In the genomic region with DNA sequence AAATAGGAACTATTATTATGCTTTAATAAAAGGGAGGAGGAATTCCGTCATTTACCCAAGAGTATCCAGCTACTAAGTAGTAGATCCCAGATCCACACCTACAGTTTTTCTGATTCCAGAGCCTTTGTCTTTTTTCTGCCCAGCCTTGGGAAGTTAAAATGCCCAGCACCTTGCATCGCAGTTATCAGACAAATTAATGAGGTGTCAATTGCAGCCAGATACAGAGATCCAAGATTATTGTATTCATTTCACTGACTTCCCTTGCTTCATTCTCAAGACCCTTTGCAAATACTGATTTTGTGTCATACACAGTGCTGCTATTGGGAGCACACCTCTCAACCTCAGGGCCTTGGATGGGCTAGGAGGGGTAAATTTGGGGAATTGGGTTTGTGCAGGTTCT, we compare ENCODE assay signal across 13 cellular contexts. TPM values are rescaled to one million over a fixed set of nuclear protein-coding genes. Genes with fewer than 3 reads are reported as not detected.
DNase-seq lines count a peak whose midpoint lies in the region; ATAC-seq and TF ChIP-seq lines count a peak whose summit lies in the region.
"Had no signal": no experiment of that assay in that cellular context is flagged by ENCODE, and none has a peak within 500 bp of the region (broad histone marks: within the 10 kb centered on the region; RNA-seq: fewer than 3 reads in every experiment).

No MANE protein-coding gene starts in this region.

- H3K4me3 Mint-ChIP-seq in T-cell (peak overlapping the region; percentile 95 to 98 (median 97)), endodermal cell (peak overlapping the region; percentile 60)

- peaks cover under 1% of the 10 kb centered on the region for H3K36me3 Mint-ChIP-seq in T-cell
- H3K36me3 Mint-ChIP-seq in endodermal cell (ENCODE audit: low read depth): no peaks in the 10 kb centered on the region

- H3K4me1 Mint-ChIP-seq in T-cell (peaks cover 36 to 52% (median 50%) of the 10 kb centered on the region in 3 donors), endodermal cell (peaks cover 6% of the 10 kb centered on the region)

- CTCF ChIA-PET in T-cell (lab: Charles Lee): interaction anchor here (0.7 to 1.4 kb wide), 11 partner anchors 8 to 1116 kb away, joined by 3 to 6 read pairs (median 5); no protein-coding TSS in a partner anchor

- WGBS in endodermal cell (ENCODE audit: insufficient coverage in 1 of 2, insufficient read length in 1 of 2), 2 experiments: 49% methylated on average over 2 of the region's 2 CpGs; no CpG with 5 or more reads in 1 of the 2 experiments

- POLR2A ChIA-PET in T-cell (lab: Charles Lee): no interaction called here

- H3K27me3 ChIP-seq in GM06990 (replicated peaks; ENCODE audit: control insufficient read depth, insufficient read depth, low read length) (no peaks in the 10 kb centered on the region), endodermal cell (ENCODE audit: control insufficient read depth, insufficient read depth, low read length, poor library complexity, severe bottlenecking) (no peaks in the 10 kb centered on the region), parathyroid adenoma (ENCODE audit: control insufficient read depth, insufficient read depth, low read length) (no peaks in the 10 kb centered on the region)
- H3K27me3 ChIP-seq: body of pancreas, MG63, tibial artery had no signal

- no peak overlapping the region for H3K9ac ChIP-seq in endodermal cell (ENCODE audit: extremely low read depth, low read length, poor library complexity, severe bottlenecking)
- no peak overlapping the region for H3K9ac ChIP-seq in parathyroid adenoma

- ATAC-seq in T-cell (replicated peaks in 1 of 4): no peak

- H3K4me3 ChIP-seq in GM06990 (replicated peaks; ENCODE audit: low read depth, low read length): peak overlapping the region; percentile 85
- H3K4me3 ChIP-seq in endodermal cell (ENCODE audit: low read length): peak overlapping the region; percentile 85
- H3K4me3 ChIP-seq in parathyroid adenoma (ENCODE audit: low read depth, low read length): peak overlapping the region; percentile 87

- no peaks in the 10 kb centered on the region for H3K9me3 ChIP-seq in endodermal cell (ENCODE audit: control insufficient read depth, low read length)
- H3K9me3 ChIP-seq in parathyroid adenoma (ENCODE audit: control insufficient read depth, low read length): no peaks in the 10 kb centered on the region
- H3K9me3 ChIP-seq: body of pancreas, MG63, SJSA1, tibial artery had no signal

- DNase-seq in GM06990 (ENCODE audit: extremely low read depth, insufficient read length): no peak
- no peak for DNase-seq in T-cell
- peak; percentile 56 for DNase-seq in endodermal cell
- DNase-seq in cerebellum (ENCODE audit: low spot score): no peak
- DNase-seq in HT-29 (ENCODE audit: low spot score): no peak
- DNase-seq in germinal center (ENCODE audit: low spot score): no peak
- DNase-seq in SIG-M5 (lab: John Stamatoyannopoulos, UW): no peak
- DNase-seq: body of pancreas, MG63, NCI-H446 treated with DMSO at 0.1 percent for 48 hours, tibial artery had no signal

- no peaks in the 10 kb centered on the region for H3K79me2 ChIP-seq in parathyroid adenoma

- H2AFZ ChIP-seq in parathyroid adenoma: peak overlapping the region; percentile 94

- peak overlapping the region; percentile 91 for H3K4me2 ChIP-seq in parathyroid adenoma (ENCODE audit: low read length)

- H3K9me3 Mint-ChIP-seq in T-cell: no peaks in the 10 kb centered on the region
- H3K9me3 Mint-ChIP-seq in endodermal cell: no peaks in the 10 kb centered on the region

- H3K36me3 ChIP-seq in GM06990 (ENCODE audit: control insufficient read depth, insufficient read depth, low read length) (no peaks in the 10 kb centered on the region), endodermal cell (ENCODE audit: control insufficient read depth, insufficient read depth, low read length) (no peaks in the 10 kb centered on the region), parathyroid adenoma (ENCODE audit: control insufficient read depth, insufficient read depth, low read length) (no peaks in the 10 kb centered on the region)
- H3K36me3 ChIP-seq: MG63, SJSA1, tibial artery had no signal

- H3K27ac Mint-ChIP-seq in T-cell (peak overlapping the region; percentile 94 to 98), endodermal cell (no peak overlapping the region)

- H3K27me3 Mint-ChIP-seq in T-cell (no peaks in the 10 kb centered on the region), endodermal cell (ENCODE audit: insufficient read depth) (peaks cover 7% of the 10 kb centered on the region)

- no peak overlapping the region for H3K27ac ChIP-seq in endodermal cell (ENCODE audit: low read depth, low read length)
- no peak overlapping the region for H3K27ac ChIP-seq in parathyroid adenoma
- H3K27ac ChIP-seq: SJSA1 had no signal

- no peak for TF ChIP-seq CTCF in GM06990 (IDR thresholded peaks at IDR 0.05; ENCODE audit: insufficient read depth, low read length, poor library complexity, severe bottlenecking)
- TF ChIP-seq CTCF in endodermal cell (conservative IDR thresholded peaks at IDR 0.05): no peak
- no peak for TF ChIP-seq CTCF in parathyroid adenoma (IDR thresholded peaks at IDR 0.05)

- H3K4me1 ChIP-seq in endodermal cell (ENCODE audit: control insufficient read depth, insufficient read depth, low read length) (no peaks in the 10 kb centered on the region), parathyroid adenoma (no peaks in the 10 kb centered on the region)

RNA-seq across cellular contexts. Expression of a gene that starts 1.1 kb away (rescaled TPM):
- total RNA-seq in T-cell: 10 to 100 TPM in 3 of 5 donors, 1 to 10 TPM in 2; 4.8 to 12.5 (median 10.1) TPM
- total RNA-seq in endodermal cell: 1 to 10 TPM; 2.2 to 2.4 TPM
- polyA plus RNA-seq in endodermal cell (2013, experiment 1 of 2): 0.50 TPM
- polyA plus RNA-seq in endodermal cell (2013, experiment 2 of 2): 0.50 TPM
- 0.09 TPM for total RNA-seq in cerebellum
- total RNA-seq in HT-29 (2014; rRNA removed; shearing (Covaris generic)): 0.05 TPM in 1 of 2 replicates, not detected in the other
- total RNA-seq: SJSA1 had no signal

RNA-seq across cellular contexts. Expression of a gene that starts 45.4 kb away (rescaled TPM):
- total RNA-seq in T-cell (1 to 10 TPM in 1 of 5 donors, under 1 TPM in 4; 0.15 to 1.4 (median 0.35) TPM), endodermal cell (under 1 TPM; 0.75 to 0.84 TPM), cerebellum (0.27 TPM)
- not detected for polyA plus RNA-seq in endodermal cell (2013, experiment 1 of 2)
- 0.12 TPM for polyA plus RNA-seq in endodermal cell (2013, experiment 2 of 2)
- not detected in 2 replicates for total RNA-seq in HT-29 (2014; rRNA removed; shearing (Covaris generic))
- total RNA-seq: SJSA1 had no signal
